ENCODE assay signal across 3 cellular contexts in genomic region chr5:179294891-179295777, GRCh38.
A peak's percentile ranks its signal among the peaks of the same experiment; 100 is the strongest.
TF ChIP-seq lines count a peak whose summit lies in the region.

No MANE protein-coding gene starts in this region.

TF ChIP-seq in SK-N-SH, 30 proteins besides CTCF, POLR2A, EP300 and RAD21:
- TF ChIP-seq MXI1 (IDR thresholded peaks at IDR 0.05; ENCODE audit: low read depth, low read length) (peak; percentile 48; the same call in 1 of the 2 replicates), RCOR1 (IDR thresholded peaks at IDR 0.05; ENCODE audit: low read length) (no peak), MAX (IDR thresholded peaks at IDR 0.05; ENCODE audit: low read depth) (no peak), EZH2phosphoT487 (IDR thresholded peaks at IDR 0.05; ENCODE audit: borderline replicate concordance, low read depth) (no peak), GABPA (IDR thresholded peaks at IDR 0.05; ENCODE audit: low read depth) (no peak), GATA2 (CRISPR knock-in tag; IDR thresholded peaks at IDR 0.05) (0 out of 2 replicates have a peak, but pooled peaks have one; percentile 17), POLR2AphosphoS5 (IDR thresholded peaks at IDR 0.05; ENCODE audit: low read depth, low read length) (no peak), YY1 (IDR thresholded peaks at IDR 0.05; ENCODE audit: low read depth) (no peak)
TF ChIP-seq in SK-N-SH: peak in this region for 2.

TF ChIP-seq in SK-N-SH treated with all-trans-retinoic acid at 6 μM for 48 hours, 23 proteins besides CTCF, POLR2A, EP300 and RAD21:
- TF ChIP-seq RARB (CRISPR knock-in tag; IDR thresholded peaks at IDR 0.05) = no peak
- TF ChIP-seq ISL1 (CRISPR knock-in tag; IDR thresholded peaks at IDR 0.05) = no peak
- no peak for TF ChIP-seq OSR1 (CRISPR knock-in tag; IDR thresholded peaks at IDR 0.05)
TF ChIP-seq in SK-N-SH treated with all-trans-retinoic acid at 6 μM for 48 hours: peak in this region for 0.

TF ChIP-seq in H1, 55 proteins besides CTCF, POLR2A, EP300 and RAD21:
- TF ChIP-seq SIN3A (conservative IDR thresholded peaks at IDR 0.05 in 1 of 2, IDR thresholded peaks at IDR 0.05 in 1 of 2; ENCODE audit: low read depth in 1 of 2, low read length in 2 of 2) = no peak
- TF ChIP-seq ATF2 (IDR thresholded peaks at IDR 0.05; ENCODE audit: low read length) = no peak
